Comparison of ENCODE assay signal across 1 cellular context in the genomic region with DNA sequence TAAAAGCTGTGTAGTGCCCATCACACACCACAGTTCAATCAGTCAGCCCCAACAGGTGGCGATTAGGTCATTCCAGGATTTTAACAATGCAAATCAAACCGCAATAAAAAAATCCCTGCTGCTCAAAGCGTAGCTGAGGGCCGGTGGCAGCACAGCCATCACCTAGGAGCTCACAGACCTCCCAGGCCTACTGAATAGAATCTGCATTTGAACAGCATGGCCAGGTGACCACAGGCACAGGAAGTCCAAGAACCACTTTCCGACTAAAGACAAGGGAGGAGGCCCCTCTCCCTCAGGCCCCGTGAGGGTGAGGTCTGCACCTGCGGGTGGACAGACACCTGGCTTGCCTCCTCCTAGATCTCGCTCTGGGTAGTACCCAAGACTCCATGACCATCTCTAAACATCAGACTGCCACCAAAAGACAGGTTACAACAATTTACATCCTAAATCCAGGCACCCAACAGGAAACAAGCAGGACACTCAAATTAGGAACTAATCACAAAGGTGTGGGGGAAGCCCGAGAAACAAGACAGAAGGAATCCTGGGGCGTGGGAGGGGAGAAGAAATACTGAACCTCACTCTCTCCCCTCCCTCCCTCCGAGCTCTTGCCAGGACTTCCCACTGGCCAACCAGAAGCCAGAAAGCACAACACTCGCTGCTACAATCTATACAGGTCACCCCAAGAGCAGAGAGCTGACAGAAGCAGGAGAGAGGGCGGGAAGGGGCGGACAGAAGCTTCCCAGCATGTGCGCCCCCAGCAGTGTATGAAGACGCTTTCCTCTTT.
TF ChIP-seq lines count a peak whose summit lies in the region.

No MANE protein-coding gene starts in this region.

TF ChIP-seq in GM12878, 131 proteins besides CTCF, POLR2A, EP300 and RAD21 (continued from another document):
- TF ChIP-seq BCL11A (IDR thresholded peaks at IDR 0.05; ENCODE audit: low read depth, low read length), result peak; percentile 44
- TF ChIP-seq IKZF1 (conservative IDR thresholded peaks at IDR 0.05), result peak; percentile 51
- peak; percentile 93 for TF ChIP-seq RUNX3 (IDR thresholded peaks at IDR 0.05; ENCODE audit: low read length)
- TF ChIP-seq, protein P1, sequence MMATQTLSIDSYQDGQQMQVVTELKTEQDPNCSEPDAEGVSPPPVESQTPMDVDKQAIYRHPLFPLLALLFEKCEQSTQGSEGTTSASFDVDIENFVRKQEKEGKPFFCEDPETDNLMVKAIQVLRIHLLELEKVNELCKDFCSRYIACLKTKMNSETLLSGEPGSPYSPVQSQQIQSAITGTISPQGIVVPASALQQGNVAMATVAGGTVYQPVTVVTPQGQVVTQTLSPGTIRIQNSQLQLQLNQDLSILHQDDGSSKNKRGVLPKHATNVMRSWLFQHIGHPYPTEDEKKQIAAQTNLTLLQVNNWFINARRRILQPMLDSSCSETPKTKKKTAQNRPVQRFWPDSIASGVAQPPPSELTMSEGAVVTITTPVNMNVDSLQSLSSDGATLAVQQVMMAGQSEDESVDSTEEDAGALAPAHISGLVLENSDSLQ (IDR thresholded peaks at IDR 0.05), result peak; percentile 34; the same call in 1 of the 2 replicates
- TF ChIP-seq GABPA (IDR thresholded peaks at IDR 0.05; ENCODE audit: low read depth), result 0 out of 2 replicates have a peak, but pooled peaks have one; percentile 19
- TF ChIP-seq PAX5 (IDR thresholded peaks at IDR 0.05; ENCODE audit: borderline replicate concordance, low read depth, low read length), result peak; percentile 18; the same call in 1 of the 2 replicates
- TF ChIP-seq, protein P2, sequence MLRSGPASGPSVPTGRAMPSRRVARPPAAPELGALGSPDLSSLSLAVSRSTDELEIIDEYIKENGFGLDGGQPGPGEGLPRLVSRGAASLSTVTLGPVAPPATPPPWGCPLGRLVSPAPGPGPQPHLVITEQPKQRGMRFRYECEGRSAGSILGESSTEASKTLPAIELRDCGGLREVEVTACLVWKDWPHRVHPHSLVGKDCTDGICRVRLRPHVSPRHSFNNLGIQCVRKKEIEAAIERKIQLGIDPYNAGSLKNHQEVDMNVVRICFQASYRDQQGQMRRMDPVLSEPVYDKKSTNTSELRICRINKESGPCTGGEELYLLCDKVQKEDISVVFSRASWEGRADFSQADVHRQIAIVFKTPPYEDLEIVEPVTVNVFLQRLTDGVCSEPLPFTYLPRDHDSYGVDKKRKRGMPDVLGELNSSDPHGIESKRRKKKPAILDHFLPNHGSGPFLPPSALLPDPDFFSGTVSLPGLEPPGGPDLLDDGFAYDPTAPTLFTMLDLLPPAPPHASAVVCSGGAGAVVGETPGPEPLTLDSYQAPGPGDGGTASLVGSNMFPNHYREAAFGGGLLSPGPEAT (IDR thresholded peaks at IDR 0.05; ENCODE audit: low read depth), result no peak
- peak; percentile 54 for TF ChIP-seq TCF12 (IDR thresholded peaks at IDR 0.05; ENCODE audit: low read depth, low read length)
- no peak for TF ChIP-seq POLR2AphosphoS2 (IDR thresholded peaks at IDR 0.05; ENCODE audit: low read depth, low read length)
- TF ChIP-seq, protein P3, sequence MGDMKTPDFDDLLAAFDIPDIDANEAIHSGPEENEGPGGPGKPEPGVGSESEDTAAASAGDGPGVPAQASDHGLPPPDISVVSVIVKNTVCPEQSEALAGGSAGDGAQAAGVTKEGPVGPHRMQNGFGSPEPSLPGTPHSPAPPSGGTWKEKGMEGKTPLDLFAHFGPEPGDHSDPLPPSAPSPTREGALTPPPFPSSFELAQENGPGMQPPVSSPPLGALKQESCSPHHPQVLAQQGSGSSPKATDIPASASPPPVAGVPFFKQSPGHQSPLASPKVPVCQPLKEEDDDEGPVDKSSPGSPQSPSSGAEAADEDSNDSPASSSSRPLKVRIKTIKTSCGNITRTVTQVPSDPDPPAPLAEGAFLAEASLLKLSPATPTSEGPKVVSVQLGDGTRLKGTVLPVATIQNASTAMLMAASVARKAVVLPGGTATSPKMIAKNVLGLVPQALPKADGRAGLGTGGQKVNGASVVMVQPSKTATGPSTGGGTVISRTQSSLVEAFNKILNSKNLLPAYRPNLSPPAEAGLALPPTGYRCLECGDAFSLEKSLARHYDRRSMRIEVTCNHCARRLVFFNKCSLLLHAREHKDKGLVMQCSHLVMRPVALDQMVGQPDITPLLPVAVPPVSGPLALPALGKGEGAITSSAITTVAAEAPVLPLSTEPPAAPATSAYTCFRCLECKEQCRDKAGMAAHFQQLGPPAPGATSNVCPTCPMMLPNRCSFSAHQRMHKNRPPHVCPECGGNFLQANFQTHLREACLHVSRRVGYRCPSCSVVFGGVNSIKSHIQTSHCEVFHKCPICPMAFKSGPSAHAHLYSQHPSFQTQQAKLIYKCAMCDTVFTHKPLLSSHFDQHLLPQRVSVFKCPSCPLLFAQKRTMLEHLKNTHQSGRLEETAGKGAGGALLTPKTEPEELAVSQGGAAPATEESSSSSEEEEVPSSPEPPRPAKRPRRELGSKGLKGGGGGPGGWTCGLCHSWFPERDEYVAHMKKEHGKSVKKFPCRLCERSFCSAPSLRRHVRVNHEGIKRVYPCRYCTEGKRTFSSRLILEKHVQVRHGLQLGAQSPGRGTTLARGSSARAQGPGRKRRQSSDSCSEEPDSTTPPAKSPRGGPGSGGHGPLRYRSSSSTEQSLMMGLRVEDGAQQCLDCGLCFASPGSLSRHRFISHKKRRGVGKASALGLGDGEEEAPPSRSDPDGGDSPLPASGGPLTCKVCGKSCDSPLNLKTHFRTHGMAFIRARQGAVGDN (IDR thresholded peaks at IDR 0.05), result 0 out of 2 replicates have a peak, but pooled peaks have one; percentile 42
- TF ChIP-seq NBN (IDR thresholded peaks at IDR 0.05), result 0 out of 2 replicates have a peak, but pooled peaks have one; percentile 27
- no peak for TF ChIP-seq BHLHE40 (IDR thresholded peaks at IDR 0.05; ENCODE audit: borderline replicate concordance in 1 of 2, low read depth in 2 of 2, low read length in 1 of 2)
- 0 out of 3 replicates have a peak, but pooled peaks of 1 of the 2 experiments have one; percentile 30 for TF ChIP-seq EGR1 (IDR thresholded peaks at IDR 0.05; ENCODE audit: borderline replicate concordance in 1 of 2, low read depth in 2 of 2, low read length in 2 of 2)
- peak; percentile 34; the same call in 1 of the 2 replicates for TF ChIP-seq CREM (IDR thresholded peaks at IDR 0.05; ENCODE audit: low read depth)
- TF ChIP-seq, protein P4, sequence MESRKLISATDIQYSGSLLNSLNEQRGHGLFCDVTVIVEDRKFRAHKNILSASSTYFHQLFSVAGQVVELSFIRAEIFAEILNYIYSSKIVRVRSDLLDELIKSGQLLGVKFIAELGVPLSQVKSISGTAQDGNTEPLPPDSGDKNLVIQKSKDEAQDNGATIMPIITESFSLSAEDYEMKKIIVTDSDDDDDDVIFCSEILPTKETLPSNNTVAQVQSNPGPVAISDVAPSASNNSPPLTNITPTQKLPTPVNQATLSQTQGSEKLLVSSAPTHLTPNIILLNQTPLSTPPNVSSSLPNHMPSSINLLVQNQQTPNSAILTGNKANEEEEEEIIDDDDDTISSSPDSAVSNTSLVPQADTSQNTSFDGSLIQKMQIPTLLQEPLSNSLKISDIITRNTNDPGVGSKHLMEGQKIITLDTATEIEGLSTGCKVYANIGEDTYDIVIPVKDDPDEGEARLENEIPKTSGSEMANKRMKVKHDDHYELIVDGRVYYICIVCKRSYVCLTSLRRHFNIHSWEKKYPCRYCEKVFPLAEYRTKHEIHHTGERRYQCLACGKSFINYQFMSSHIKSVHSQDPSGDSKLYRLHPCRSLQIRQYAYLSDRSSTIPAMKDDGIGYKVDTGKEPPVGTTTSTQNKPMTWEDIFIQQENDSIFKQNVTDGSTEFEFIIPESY (IDR thresholded peaks at IDR 0.05), result no peak
- peak; percentile 84 for TF ChIP-seq NFIC (IDR thresholded peaks at IDR 0.05; ENCODE audit: low read depth, low read length)
- no peak for TF ChIP-seq NFXL1 (IDR thresholded peaks at IDR 0.05; ENCODE audit: borderline replicate concordance)
- TF ChIP-seq POU2F2 (IDR thresholded peaks at IDR 0.05; ENCODE audit: borderline replicate concordance, low read depth, low read length), result peak; percentile 86; the same call in 2 of the 3 replicates
- TF ChIP-seq CBFB (IDR thresholded peaks at IDR 0.05; ENCODE audit: low read depth), result peak; percentile 69; the same call in 1 of the 2 replicates
- TF ChIP-seq HDGF (IDR thresholded peaks at IDR 0.05), result 0 out of 2 replicates have a peak, but pooled peaks have one; percentile 25
- no peak for TF ChIP-seq ZZZ3 (IDR thresholded peaks at IDR 0.05; ENCODE audit: control insufficient read depth, insufficient read length, low read depth)
- TF ChIP-seq ETV6 (conservative IDR thresholded peaks at IDR 0.05 in 1 of 2, IDR thresholded peaks at IDR 0.05 in 1 of 2; ENCODE audit: borderline replicate concordance in 1 of 2, low read depth in 1 of 2), result peak in 1 of 2 experiments; percentile 54; a peak in 1 of 4 replicates
- TF ChIP-seq BRCA1 (IDR thresholded peaks at IDR 0.05; ENCODE audit: low read depth, low read length), result no peak
